In the genomic region with DNA sequence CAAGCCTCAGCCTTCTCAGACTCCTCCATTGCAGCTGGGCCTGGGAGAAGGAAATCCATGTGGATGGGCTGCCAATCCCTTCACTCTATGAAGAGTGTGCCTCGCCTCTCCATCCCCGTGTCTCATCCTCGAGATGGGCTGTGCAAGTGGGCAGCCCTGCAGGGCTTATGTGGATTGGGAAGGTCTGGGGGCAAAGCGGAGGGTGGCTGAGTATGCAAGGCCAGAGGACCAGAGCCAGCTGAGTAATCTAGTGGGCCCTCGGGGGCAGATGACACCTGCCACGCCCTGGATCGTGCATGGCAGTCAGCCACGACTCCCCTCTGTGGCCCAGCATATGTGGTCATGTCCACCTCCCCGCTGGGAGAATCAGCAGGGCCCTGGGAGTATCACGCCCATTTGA, we compare ENCODE assay signal across 19 cellular contexts.
"Had no signal": no experiment of that assay in that cellular context is flagged by ENCODE, and none has a peak within 500 bp of the region (broad histone marks: within the 10 kb centered on the region; RNA-seq: fewer than 3 reads in every experiment).

No MANE protein-coding gene starts in this region.

- H3K4me1 ChIP-seq: colonic mucosa, esophagus squamous epithelium, gastrocnemius medialis, heart right ventricle, left lung, lower lobe of right lung had no signal

- H3K36me3 ChIP-seq: colonic mucosa, esophagus squamous epithelium, gastrocnemius medialis, heart right ventricle, left lung, lower lobe of right lung had no signal

- H3K4me1 Mint-ChIP-seq: mesothelial cell of epicardium had no signal

- H3K27me3 ChIP-seq: colonic mucosa, gastrocnemius medialis had no signal

- H3K4me3 Mint-ChIP-seq: mesothelial cell of epicardium had no signal

- DNase-seq: colonic mucosa; dermis blood vessel endothelial cell; dorsolateral prefrontal cortex; effector CD4-positive, alpha-beta T cell; effector memory CD4-positive, alpha-beta T cell; esophagus squamous epithelium; foreskin fibroblast; foreskin melanocyte; gastrocnemius medialis; glutamatergic neuron; heart right ventricle; hippocampal formation; left cardiac atrium; left lung; left ventricle myocardium superior; lower lobe of right lung; mesenchymal stem cell; mucosa of descending colon had no signal

- H3K9me3 ChIP-seq: colonic mucosa, esophagus squamous epithelium, gastrocnemius medialis, heart right ventricle, left lung, lower lobe of right lung, mucosa of descending colon had no signal

- H3K27ac Mint-ChIP-seq: mesothelial cell of epicardium had no signal

- H3K27ac ChIP-seq: colonic mucosa, dorsolateral prefrontal cortex, esophagus squamous epithelium, gastrocnemius medialis, heart right ventricle, left lung, lower lobe of right lung had no signal

- ATAC-seq: gastrocnemius medialis, heart right ventricle, left cardiac atrium, left lung, left ventricle myocardium superior, lower lobe of right lung, mucosa of descending colon had no signal

- H3K4me3 ChIP-seq: colonic mucosa, dorsolateral prefrontal cortex, esophagus squamous epithelium, gastrocnemius medialis, heart right ventricle, left lung, lower lobe of right lung, mucosa of descending colon had no signal

- H3K36me3 Mint-ChIP-seq: mesothelial cell of epicardium had no signal
